8 cellular contexts compared by ENCODE assay signal in genomic region chr7:134755422-134756022, GRCh38. TPM values are rescaled to one million over a fixed set of nuclear protein-coding genes. Genes with fewer than 3 reads are reported as not detected.
DNase-seq lines count a peak whose midpoint lies in the region; ATAC-seq and TF ChIP-seq lines count a peak whose summit lies in the region.

No MANE protein-coding gene starts in this region.

- no peaks in the 10 kb centered on the region for H3K27me3 ChIP-seq in esophagus squamous epithelium

- POLR2A ChIA-PET in HEK293T (lab: Yijun Ruan, JAX), result interaction anchor here (0.6 kb wide), 1 partner anchor 12 kb away, joined by 4 read pairs; no protein-coding TSS in a partner anchor

- H3K4me3 ChIP-seq in esophagus squamous epithelium, result no peak overlapping the region

- no peaks in the 10 kb centered on the region for H3K9me3 ChIP-seq in esophagus squamous epithelium

- peaks cover 0 to 13% (median 6%) of the 10 kb centered on the region in 3 donors for H3K4me1 ChIP-seq in esophagus squamous epithelium

- 35 to 50% methylated on average over 1 of the region's 1 CpG for WGBS in esophagus squamous epithelium, 2 donors

- TF ChIP-seq POLR2A in esophagus squamous epithelium (IDR thresholded peaks at IDR 0.05), result no peak

- TF ChIP-seq CTCF in GM12873 (IDR thresholded peaks at IDR 0.05; ENCODE audit: insufficient read depth, low read depth, low read length, missing control alignments) (peak; percentile 45), esophagus squamous epithelium (IDR thresholded peaks at IDR 0.05) (peak in 4 of 6 experiments; percentile 34 to 44 (median 40))

- ATAC-seq in HG03460 (IDR thresholded peaks at IDR 0.05; ENCODE audit: unreplicated experiment), result no peak
- no peak for ATAC-seq in HG03139 (IDR thresholded peaks at IDR 0.05; ENCODE audit: unreplicated experiment)

- DNase-seq in T-helper 9 cell, result peak; percentile 8
- no peak for DNase-seq in esophagus squamous epithelium (lab: John Stamatoyannopoulos, UW)
- peak; percentile 26 to 50 for DNase-seq in stimulated activated CD4-positive, alpha-beta T cell treated with anti-CD3 and anti-CD28 coated beads, Interleukin-2, amount 100 ng/mL, for 48 hours
- DNase-seq in HK-2 (ENCODE audit: unreplicated experiment), result no peak
- no peak for DNase-seq in HEK293T (ENCODE audit: extremely low spot score)

- CTCF ChIA-PET in HEK293T (lab: Yijun Ruan, JAX), result interaction anchor here (0.6 kb wide), 1 partner anchor 98 kb away, joined by 5 read pairs; no protein-coding TSS in a partner anchor

- H3K27ac ChIP-seq in esophagus squamous epithelium, result no peak overlapping the region

- intact Hi-C loops in esophagus squamous epithelium (cut with DNase I), result no loop called here

- H3K36me3 ChIP-seq in esophagus squamous epithelium, result no peaks in the 10 kb centered on the region

TF ChIP-seq in HEK293T, 16 proteins besides CTCF, POLR2A, EP300 and RAD21:
- no peak for TF ChIP-seq ZNF384 (IDR thresholded peaks at IDR 0.05)
- no peak for TF ChIP-seq TARDBP (IDR thresholded peaks at IDR 0.05)
- TF ChIP-seq BHLHE40 (IDR thresholded peaks at IDR 0.05; ENCODE audit: borderline replicate concordance), result no peak
- TF ChIP-seq SP1 (IDR thresholded peaks at IDR 0.05), result no peak
- TF ChIP-seq, protein P1, sequence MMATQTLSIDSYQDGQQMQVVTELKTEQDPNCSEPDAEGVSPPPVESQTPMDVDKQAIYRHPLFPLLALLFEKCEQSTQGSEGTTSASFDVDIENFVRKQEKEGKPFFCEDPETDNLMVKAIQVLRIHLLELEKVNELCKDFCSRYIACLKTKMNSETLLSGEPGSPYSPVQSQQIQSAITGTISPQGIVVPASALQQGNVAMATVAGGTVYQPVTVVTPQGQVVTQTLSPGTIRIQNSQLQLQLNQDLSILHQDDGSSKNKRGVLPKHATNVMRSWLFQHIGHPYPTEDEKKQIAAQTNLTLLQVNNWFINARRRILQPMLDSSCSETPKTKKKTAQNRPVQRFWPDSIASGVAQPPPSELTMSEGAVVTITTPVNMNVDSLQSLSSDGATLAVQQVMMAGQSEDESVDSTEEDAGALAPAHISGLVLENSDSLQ (IDR thresholded peaks at IDR 0.05), result no peak
- TF ChIP-seq CTBP1 (IDR thresholded peaks at IDR 0.05; ENCODE audit: borderline replicate concordance), result no peak
- no peak for TF ChIP-seq NFRKB (IDR thresholded peaks at IDR 0.05)
- TF ChIP-seq ELF4 (IDR thresholded peaks at IDR 0.05), result no peak
- TF ChIP-seq FOXA1 (IDR thresholded peaks at IDR 0.05), result no peak
- no peak for TF ChIP-seq FOXM1 (IDR thresholded peaks at IDR 0.05; ENCODE audit: borderline replicate concordance)
- TF ChIP-seq HDGF (IDR thresholded peaks at IDR 0.05; ENCODE audit: borderline replicate concordance), result no peak
- TF ChIP-seq LEF1 (IDR thresholded peaks at IDR 0.05; ENCODE audit: borderline replicate concordance), result no peak
- no peak for TF ChIP-seq SUZ12 (IDR thresholded peaks at IDR 0.05)
- TF ChIP-seq ARNT (IDR thresholded peaks at IDR 0.05), result no peak
TF ChIP-seq in HEK293T: peak in this region for 0.

RNA-seq across cellular contexts. Expression of gene CALD1, which starts 23.9 kb away (rescaled TPM):
- 100 to 1,000 TPM in 2 of 4 donors, 10 to 100 TPM in 2; 32.3 to 462 (median 98.4) TPM for total RNA-seq in esophagus squamous epithelium

Comparison
In these comparisons a context has a peak if more than half of its experiments do, and no peak if none do; other contexts are left out.
1. DNase-seq: peak in T-helper 9 cell (single experiment) and stimulated activated CD4-positive, alpha-beta T cell treated with anti-CD3 and anti-CD28 coated beads, Interleukin-2, amount 100 ng/mL, for 48 hours (2 of 2); none in esophagus squamous epithelium (single experiment), HK-2 (single experiment) and HEK293T (single experiment).